1 cellular context compared by ENCODE assay signal in the genomic region with DNA sequence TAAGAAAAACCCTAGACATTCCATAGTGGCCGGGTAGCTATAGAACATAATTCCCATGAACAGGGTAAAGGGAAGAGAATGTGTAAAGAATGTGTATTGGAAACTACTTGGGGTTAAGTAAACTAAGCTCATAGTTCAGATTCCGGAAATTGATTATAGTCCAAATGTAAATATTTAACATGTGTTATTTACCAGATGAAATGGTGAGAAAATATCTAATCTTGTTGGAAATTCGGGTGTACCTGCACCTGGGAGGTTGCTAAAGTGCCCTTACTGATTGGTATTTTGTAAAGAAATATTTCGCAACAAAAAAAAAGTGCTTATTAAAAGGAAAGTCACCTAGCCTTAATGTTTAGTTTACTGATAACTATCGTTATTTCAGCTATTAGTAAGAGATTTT.
TF ChIP-seq lines count a peak whose summit lies in the region.

No MANE protein-coding gene starts in this region.

TF ChIP-seq in H1, 55 proteins besides CTCF, POLR2A, EP300 and RAD21:
- TF ChIP-seq SIN3A (conservative IDR thresholded peaks at IDR 0.05 in 1 of 2, IDR thresholded peaks at IDR 0.05 in 1 of 2; ENCODE audit: low read depth in 1 of 2, low read length in 2 of 2): no peak
- TF ChIP-seq CEBPB (IDR thresholded peaks at IDR 0.05; ENCODE audit: low read depth, low read length): peak; percentile 78; the same call in 1 of the 2 replicates
